22 cellular contexts compared by ENCODE assay signal in the genomic region with DNA sequence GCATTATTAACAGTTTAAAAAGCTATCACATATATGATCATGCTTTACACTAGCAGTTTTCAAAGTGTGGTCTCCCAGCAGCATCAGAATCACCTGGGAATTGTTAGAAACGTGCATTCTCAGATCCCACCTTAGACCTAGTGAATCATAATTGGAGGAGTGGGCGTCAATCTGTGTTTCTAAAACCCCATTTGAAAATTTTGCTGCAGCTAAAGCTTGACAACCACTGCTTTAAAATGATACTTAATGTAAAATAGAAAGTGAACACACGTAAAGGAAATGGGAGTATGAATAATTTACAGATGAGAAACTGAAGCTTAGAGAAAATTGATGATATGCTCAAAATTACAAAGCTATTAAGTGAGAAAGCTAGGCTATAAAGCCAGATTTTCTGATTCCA.
A peak's percentile ranks its signal among the peaks of the same experiment; 100 is the strongest.
DNase-seq lines count a peak whose midpoint lies in the region; ATAC-seq, FAIRE-seq and TF ChIP-seq lines count a peak whose summit lies in the region.
"Had no signal": no experiment of that assay in that cellular context is flagged by ENCODE, and none has a peak within 500 bp of the region (broad histone marks: within the 10 kb centered on the region; RNA-seq: fewer than 3 reads in every experiment).

No MANE protein-coding gene starts in this region.

- H3K27me3 Mint-ChIP-seq in activated T-helper 17 cell treated with anti-CD3 and anti-CD28 coated beads, Interleukin-2, amount 50 U/mL, for 72 hours, result no peaks in the 10 kb centered on the region
- H3K27me3 Mint-ChIP-seq in mesothelial cell of epicardium (ENCODE audit: low read depth), result peaks cover 12% of the 10 kb centered on the region
- H3K27me3 Mint-ChIP-seq: B cell; CD4-positive, alpha-beta T cell had no signal

- TF ChIP-seq CTCF in mesothelial cell of epicardium (IDR thresholded peaks at IDR 0.05; ENCODE audit: unreplicated experiment), result no peak
- no peak for TF ChIP-seq CTCF in foreskin fibroblast (IDR thresholded peaks at IDR 0.05; ENCODE audit: low read depth, low read length)

- DNase-seq in GM18507 (ENCODE audit: extremely low spot score, insufficient read length, low read depth) (no peak), mesothelial cell of epicardium (ENCODE audit: low spot score in 2 of 2, unreplicated experiment in 2 of 2) (no peak), posterior cingulate gyrus (no peak), foreskin fibroblast (no peak)
- no peak for DNase-seq in stimulated activated effector memory CD8-positive, alpha-beta T cell treated with anti-CD3 and anti-CD28 coated beads, Interleukin-12 subunit alpha, Interleukin-12 subunit beta, amount 100 ng/mL, for 72 hours (ENCODE audit: low spot score in 2 of 2)
- DNase-seq: 8988T; ACHN; Caco-2; Calu3; CD4-positive, alpha-beta T cell; CD8-positive, alpha-beta T cell; DMS79 treated with DMSO at 0.1 percent for 48 hours; GF-D8 had no signal

- intact Hi-C loops in posterior cingulate gyrus (cut with DNase I), result no loop called here

- FAIRE-seq in GM18507 (lab: Jason Lieb, UNC), result peak; percentile 42
- FAIRE-seq: A204.1, D721Med, G401.6, GM12892, GM19239 had no signal

- H3K27ac Mint-ChIP-seq in activated T-helper 17 cell treated with anti-CD3 and anti-CD28 coated beads, Interleukin-2, amount 50 U/mL, for 72 hours, result no peak overlapping the region
- no peak overlapping the region for H3K27ac Mint-ChIP-seq in stimulated activated effector memory CD8-positive, alpha-beta T cell treated with anti-CD3 and anti-CD28 coated beads, Interleukin-12 subunit alpha, Interleukin-12 subunit beta, amount 100 ng/mL, for 72 hours
- no peak overlapping the region for H3K27ac Mint-ChIP-seq in mesothelial cell of epicardium
- H3K27ac Mint-ChIP-seq: B cell; CD4-positive, alpha-beta T cell; CD8-positive, alpha-beta T cell had no signal

- no peak overlapping the region for H3K4me3 ChIP-seq in foreskin fibroblast (ENCODE audit: low read depth in 1 of 2, low read length in 2 of 2)
- H3K4me3 ChIP-seq: BLaER1 treated with 17β-estradiol and CSF1 and Interleukin-3, amounts not matched to agents 10 nM and 100 nM had no signal

- H3K36me3 Mint-ChIP-seq in activated T-helper 17 cell treated with anti-CD3 and anti-CD28 coated beads, Interleukin-2, amount 50 U/mL, for 72 hours (ENCODE audit: low read depth), result no peaks in the 10 kb centered on the region
- H3K36me3 Mint-ChIP-seq in stimulated activated effector memory CD8-positive, alpha-beta T cell treated with anti-CD3 and anti-CD28 coated beads, Interleukin-12 subunit alpha, Interleukin-12 subunit beta, amount 100 ng/mL, for 72 hours, result no peaks in the 10 kb centered on the region
- H3K36me3 Mint-ChIP-seq in mesothelial cell of epicardium, result no peaks in the 10 kb centered on the region
- H3K36me3 Mint-ChIP-seq: CD8-positive, alpha-beta T cell had no signal

- ATAC-seq in GM21390 (IDR thresholded peaks at IDR 0.05; ENCODE audit: unreplicated experiment), result peak; percentile 51
- ATAC-seq in activated T-helper 17 cell treated with anti-CD3 and anti-CD28 coated beads, Interleukin-2, amount 50 U/mL, for 72 hours (replicated peaks), result peak; percentile 61
- ATAC-seq in stimulated activated effector memory CD8-positive, alpha-beta T cell treated with anti-CD3 and anti-CD28 coated beads, Interleukin-12 subunit alpha, Interleukin-12 subunit beta, amount 100 ng/mL, for 72 hours, result peak; percentile 31
- ATAC-seq: CD8-positive, alpha-beta T cell had no signal

- H3K4me1 Mint-ChIP-seq in activated T-helper 17 cell treated with anti-CD3 and anti-CD28 coated beads, Interleukin-2, amount 50 U/mL, for 72 hours, result no peaks in the 10 kb centered on the region
- H3K4me1 Mint-ChIP-seq in stimulated activated effector memory CD8-positive, alpha-beta T cell treated with anti-CD3 and anti-CD28 coated beads, Interleukin-12 subunit alpha, Interleukin-12 subunit beta, amount 100 ng/mL, for 72 hours, result no peaks in the 10 kb centered on the region
- no peaks in the 10 kb centered on the region for H3K4me1 Mint-ChIP-seq in mesothelial cell of epicardium
- H3K4me1 Mint-ChIP-seq: B cell had no signal

- no peaks in the 10 kb centered on the region for H3K9me3 Mint-ChIP-seq in activated T-helper 17 cell treated with anti-CD3 and anti-CD28 coated beads, Interleukin-2, amount 50 U/mL, for 72 hours
- peaks cover 7% of the 10 kb centered on the region for H3K9me3 Mint-ChIP-seq in stimulated activated effector memory CD8-positive, alpha-beta T cell treated with anti-CD3 and anti-CD28 coated beads, Interleukin-12 subunit alpha, Interleukin-12 subunit beta, amount 100 ng/mL, for 72 hours
- peaks cover 26% of the 10 kb centered on the region for H3K9me3 Mint-ChIP-seq in mesothelial cell of epicardium
- H3K9me3 Mint-ChIP-seq: CD8-positive, alpha-beta T cell had no signal

- no peak overlapping the region for H3K4me3 Mint-ChIP-seq in activated T-helper 17 cell treated with anti-CD3 and anti-CD28 coated beads, Interleukin-2, amount 50 U/mL, for 72 hours
- no peak overlapping the region for H3K4me3 Mint-ChIP-seq in stimulated activated effector memory CD8-positive, alpha-beta T cell treated with anti-CD3 and anti-CD28 coated beads, Interleukin-12 subunit alpha, Interleukin-12 subunit beta, amount 100 ng/mL, for 72 hours
- H3K4me3 Mint-ChIP-seq in mesothelial cell of epicardium, result no peak overlapping the region
- H3K4me3 Mint-ChIP-seq: B cell; CD4-positive, alpha-beta T cell; CD8-positive, alpha-beta T cell had no signal
